13 cellular contexts compared by ENCODE assay signal in the genomic region with DNA sequence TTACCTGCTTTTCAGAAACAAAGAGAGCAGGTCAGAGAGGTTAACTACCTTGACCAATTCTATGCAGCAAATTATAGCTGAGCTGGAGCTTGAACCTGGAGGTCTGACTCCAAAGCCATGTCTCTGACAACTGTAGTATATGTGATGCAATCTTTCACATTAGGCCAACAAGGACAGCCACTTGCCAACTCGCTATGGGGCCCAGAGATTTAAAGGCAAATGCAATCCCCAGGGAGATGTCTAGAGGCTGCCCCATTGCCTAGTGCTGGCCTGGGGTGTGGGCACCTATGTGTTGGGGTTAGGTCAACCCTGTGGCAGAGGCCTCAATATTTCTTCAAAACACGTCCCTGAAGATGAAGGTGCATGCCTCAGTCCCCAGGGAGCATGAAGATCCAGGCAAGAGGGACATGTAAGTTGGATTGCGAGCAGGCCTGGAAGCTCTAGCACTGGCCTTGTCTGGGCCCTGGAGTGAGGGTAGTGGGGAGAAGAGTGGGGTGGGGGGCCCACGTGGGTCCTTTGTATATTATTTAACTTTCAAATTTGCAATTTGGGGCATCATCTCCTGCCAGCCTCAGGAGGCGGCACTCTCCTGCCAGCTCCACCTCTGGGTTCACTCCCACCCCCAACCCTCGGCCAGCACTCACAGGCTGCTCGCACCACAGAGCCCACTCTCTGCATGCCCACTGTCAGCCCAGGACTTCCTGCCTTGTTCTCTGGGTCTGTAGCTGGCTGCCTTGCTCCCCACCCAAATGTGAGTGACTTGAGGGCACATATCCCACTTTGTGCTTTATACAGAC.
DNase-seq lines count a peak whose midpoint lies in the region; ATAC-seq and TF ChIP-seq lines count a peak whose summit lies in the region.
"Had no signal": no experiment of that assay in that cellular context is flagged by ENCODE, and none has a peak within 500 bp of the region (broad histone marks: within the 10 kb centered on the region; RNA-seq: fewer than 3 reads in every experiment).

No MANE protein-coding gene starts in this region.

- H2AFZ ChIP-seq in GM23338: no peak overlapping the region

- H3K4me1 Mint-ChIP-seq in GM23338: peaks cover 28% of the 10 kb centered on the region
- H3K4me1 Mint-ChIP-seq in activated CD4-positive, alpha-beta T cell treated with anti-CD3 and anti-CD28 coated beads, Interleukin-2, amount 10 ng/mL, durations not matched to agents 7 days and 5 days: peaks cover 38% of the 10 kb centered on the region

- no peaks in the 10 kb centered on the region for H3K9me3 Mint-ChIP-seq in GM23338
- no peaks in the 10 kb centered on the region for H3K9me3 Mint-ChIP-seq in activated CD4-positive, alpha-beta T cell treated with anti-CD3 and anti-CD28 coated beads, Interleukin-2, amount 10 ng/mL, durations not matched to agents 7 days and 5 days
- H3K9me3 Mint-ChIP-seq: activated naive CD4-positive, alpha-beta T cell treated with anti-CD3 and anti-CD28 coated beads for 36 hours; central memory CD8-positive, alpha-beta T cell had no signal

- no peaks in the 10 kb centered on the region for H3K9me3 ChIP-seq in esophagus squamous epithelium
- H3K9me3 ChIP-seq: MG63 had no signal

- no peaks in the 10 kb centered on the region for H3K79me2 ChIP-seq in GM23338 (replicated peaks; ENCODE audit: insufficient read depth)

- H3K4me2 ChIP-seq in GM23338: no peak overlapping the region

- TF ChIP-seq CTCF in GM23338 (conservative IDR thresholded peaks at IDR 0.05; ENCODE audit: low read depth in 2 of 2): no peak
- no peak for TF ChIP-seq CTCF in esophagus squamous epithelium (IDR thresholded peaks at IDR 0.05)

- H4K20me1 ChIP-seq in GM23338 (replicated peaks; ENCODE audit: insufficient read depth): no peaks in the 10 kb centered on the region

- no peaks in the 10 kb centered on the region for H3K36me3 Mint-ChIP-seq in GM23338 (ENCODE audit: low read depth)
- H3K36me3 Mint-ChIP-seq in activated CD4-positive, alpha-beta T cell treated with anti-CD3 and anti-CD28 coated beads, Interleukin-2, amount 10 ng/mL, durations not matched to agents 7 days and 5 days (ENCODE audit: low read depth): no peaks in the 10 kb centered on the region

- 0 out of 2 replicates have a peak, but pooled peaks cover 3% of the 10 kb centered on the region for H3K36me3 ChIP-seq in GM23338 (ENCODE audit: insufficient read depth)
- no peaks in the 10 kb centered on the region for H3K36me3 ChIP-seq in esophagus squamous epithelium
- H3K36me3 ChIP-seq: MG63 had no signal

- H3K9me2 ChIP-seq in GM23338 (ENCODE audit: insufficient read depth): no peaks in the 10 kb centered on the region

- 69 to 82% methylated on average over 6 to 7 of the region's 7 CpGs for WGBS in esophagus squamous epithelium, 2 donors

- H3K27ac Mint-ChIP-seq in GM23338: no peak overlapping the region
- no peak overlapping the region for H3K27ac Mint-ChIP-seq in activated CD4-positive, alpha-beta T cell treated with anti-CD3 and anti-CD28 coated beads, Interleukin-2, amount 10 ng/mL, durations not matched to agents 7 days and 5 days
- H3K27ac Mint-ChIP-seq: activated naive CD4-positive, alpha-beta T cell treated with anti-CD3 and anti-CD28 coated beads for 36 hours had no signal

- POLR2A ChIA-PET in activated CD4-positive, alpha-beta T cell treated with anti-CD3 and anti-CD28 coated beads, Interleukin-2, amount 10 ng/mL, durations not matched to agents 7 days and 5 days (lab: Charles Lee): no interaction called here

- H3K4me3 ChIP-seq in GM23338 (no peak overlapping the region), esophagus squamous epithelium (no peak overlapping the region)
- H3K4me3 ChIP-seq: MG63 had no signal

- H3K4me1 ChIP-seq in GM23338 (ENCODE audit: insufficient read depth): peaks cover 19% of the 10 kb centered on the region
- H3K4me1 ChIP-seq in esophagus squamous epithelium: peaks cover 24 to 69% (median 33%) of the 10 kb centered on the region in 3 donors

- ATAC-seq in GM23338: no peak
- no peak for ATAC-seq in activated CD4-positive, CD25-positive, alpha-beta regulatory T cell treated with anti-CD3 and anti-CD28 coated beads, Interleukin-2, amount 50 U/mL, for 24 hours
- no peak for ATAC-seq in HG02938 (IDR thresholded peaks at IDR 0.05; ENCODE audit: unreplicated experiment)

- H3F3A ChIP-seq in GM23338 (replicated peaks; ENCODE audit: low read depth): peaks cover 3% of the 10 kb centered on the region; the same call in 1 of the 2 replicates

- H3K27me3 Mint-ChIP-seq in GM23338 (ENCODE audit: insufficient read depth, low read depth, poor library complexity): peaks cover 9% of the 10 kb centered on the region
- H3K27me3 Mint-ChIP-seq in activated CD4-positive, alpha-beta T cell treated with anti-CD3 and anti-CD28 coated beads, Interleukin-2, amount 10 ng/mL, durations not matched to agents 7 days and 5 days: peaks cover 58% of the 10 kb centered on the region
- H3K27me3 Mint-ChIP-seq: central memory CD8-positive, alpha-beta T cell had no signal

- no peak for TF ChIP-seq POLR2A in esophagus squamous epithelium (IDR thresholded peaks at IDR 0.05)

- CTCF ChIA-PET in activated CD4-positive, alpha-beta T cell treated with anti-CD3 and anti-CD28 coated beads, Interleukin-2, amount 10 ng/mL, durations not matched to agents 7 days and 5 days (lab: Charles Lee): interaction anchor here (0.5 kb wide), 1 partner anchor 241 kb away, joined by 3 read pairs; no protein-coding TSS in a partner anchor

- H3K27me3 ChIP-seq in GM23338 (ENCODE audit: insufficient read depth) (no peaks in the 10 kb centered on the region), esophagus squamous epithelium (no peaks in the 10 kb centered on the region)
- H3K27me3 ChIP-seq: MG63 had no signal

- intact Hi-C loops in esophagus squamous epithelium (cut with DNase I) (loop anchor here (10.0 kb wide), 1 partner anchor 93 kb away; a partner anchor contains a TSS), posterior vena cava (cut with DNase I) (loop anchor here in 1 of 2 donors (10.0 kb wide), 1 partner anchor 153 kb away; no protein-coding TSS in a partner anchor)

- H3K27ac ChIP-seq in GM23338 (ENCODE audit: low read depth) (0 out of 2 replicates have a peak overlapping the region, but pooled peaks have one; percentile 3), esophagus squamous epithelium (peak overlapping the region; percentile 25 to 79 (median 54))

- DNase-seq in GM23338 (ENCODE audit: low spot score) (no peak), NOMO-1 treated with DMSO at 0.1 percent for 48 hours (lab: John Stamatoyannopoulos, UW; ENCODE audit: unreplicated experiment) (peak; percentile 11), esophagus squamous epithelium (lab: John Stamatoyannopoulos, UW) (no peak), posterior vena cava (ENCODE audit: low spot score) (peak; percentile 60)
- DNase-seq in activated CD4-positive, alpha-beta T cell treated with anti-CD3 and anti-CD28 coated beads, Interleukin-2, amount 10 ng/mL, durations not matched to agents 7 days and 5 days: no peak
- no peak for DNase-seq in effector CD4-positive, alpha-beta T cell
- DNase-seq: activated naive CD4-positive, alpha-beta T cell treated with anti-CD3 and anti-CD28 coated beads for 36 hours; H7; NCI-H2171 treated with DMSO at 0.1 percent for 48 hours had no signal

- H3K4me3 Mint-ChIP-seq in GM23338: no peak overlapping the region
- H3K4me3 Mint-ChIP-seq in activated CD4-positive, alpha-beta T cell treated with anti-CD3 and anti-CD28 coated beads, Interleukin-2, amount 10 ng/mL, durations not matched to agents 7 days and 5 days: no peak overlapping the region
- H3K4me3 Mint-ChIP-seq: activated naive CD4-positive, alpha-beta T cell treated with anti-CD3 and anti-CD28 coated beads for 36 hours; central memory CD8-positive, alpha-beta T cell had no signal

Comparison
In these comparisons a context has a peak if more than half of its experiments do, and no peak if none do; other contexts are left out.
1. DNase-seq: peak in NOMO-1 treated with DMSO at 0.1 percent for 48 hours (single experiment) and posterior vena cava (single experiment); none in GM23338 (single experiment), esophagus squamous epithelium (single experiment), activated CD4-positive, alpha-beta T cell treated with anti-CD3 and anti-CD28 coated beads, Interleukin-2, amount 10 ng/mL, durations not matched to agents 7 days and 5 days (single experiment) and effector CD4-positive, alpha-beta T cell (single experiment).